In genomic region chr17:75868730-75869281, GRCh38 we compare ENCODE assay signal across 1 cellular context.
TF ChIP-seq lines count a peak whose summit lies in the region.
"Not testable (repeated sequence)": the region's sequence is repeated elsewhere in the genome, so short reads cannot be mapped to it uniquely, and the experiment has no call there.

No MANE protein-coding gene starts in this region.

TF ChIP-seq in HepG2, 621 proteins besides CTCF, POLR2A, EP300 and RAD21 (continues in another document):
- 0 out of 2 replicates have a peak, but pooled peaks have one; percentile 12 for TF ChIP-seq ZNF784 (CRISPR knock-in tag; IDR thresholded peaks at IDR 0.05; ENCODE audit: borderline replicate concordance)
- peak; percentile 82 for TF ChIP-seq ADNP (CRISPR knock-in tag; IDR thresholded peaks at IDR 0.05)
- TF ChIP-seq AHR (CRISPR knock-in tag; IDR thresholded peaks at IDR 0.05), result 0 out of 2 replicates have a peak, but pooled peaks have one; percentile 54
- TF ChIP-seq, protein P1, sequence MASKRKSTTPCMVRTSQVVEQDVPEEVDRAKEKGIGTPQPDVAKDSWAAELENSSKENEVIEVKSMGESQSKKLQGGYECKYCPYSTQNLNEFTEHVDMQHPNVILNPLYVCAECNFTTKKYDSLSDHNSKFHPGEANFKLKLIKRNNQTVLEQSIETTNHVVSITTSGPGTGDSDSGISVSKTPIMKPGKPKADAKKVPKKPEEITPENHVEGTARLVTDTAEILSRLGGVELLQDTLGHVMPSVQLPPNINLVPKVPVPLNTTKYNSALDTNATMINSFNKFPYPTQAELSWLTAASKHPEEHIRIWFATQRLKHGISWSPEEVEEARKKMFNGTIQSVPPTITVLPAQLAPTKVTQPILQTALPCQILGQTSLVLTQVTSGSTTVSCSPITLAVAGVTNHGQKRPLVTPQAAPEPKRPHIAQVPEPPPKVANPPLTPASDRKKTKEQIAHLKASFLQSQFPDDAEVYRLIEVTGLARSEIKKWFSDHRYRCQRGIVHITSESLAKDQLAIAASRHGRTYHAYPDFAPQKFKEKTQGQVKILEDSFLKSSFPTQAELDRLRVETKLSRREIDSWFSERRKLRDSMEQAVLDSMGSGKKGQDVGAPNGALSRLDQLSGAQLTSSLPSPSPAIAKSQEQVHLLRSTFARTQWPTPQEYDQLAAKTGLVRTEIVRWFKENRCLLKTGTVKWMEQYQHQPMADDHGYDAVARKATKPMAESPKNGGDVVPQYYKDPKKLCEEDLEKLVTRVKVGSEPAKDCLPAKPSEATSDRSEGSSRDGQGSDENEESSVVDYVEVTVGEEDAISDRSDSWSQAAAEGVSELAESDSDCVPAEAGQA (IDR thresholded peaks at IDR 0.05; ENCODE audit: low read depth), result 0 out of 2 replicates have a peak, but pooled peaks have one; percentile 9
- TF ChIP-seq, protein P1 (CRISPR knock-in tag; IDR thresholded peaks at IDR 0.05; ENCODE audit: borderline replicate concordance), result not testable (repeated sequence)
- TF ChIP-seq ZMYM3 (CRISPR knock-in tag; IDR thresholded peaks at IDR 0.05), result peak; percentile 58; the same call in 1 of the 2 replicates
- peak; percentile 22; the same call in 1 of the 2 replicates for TF ChIP-seq ZNF710 (CRISPR knock-in tag; IDR thresholded peaks at IDR 0.05; ENCODE audit: borderline replicate concordance)
- 0 out of 2 replicates have a peak, but pooled peaks have one; percentile 48 for TF ChIP-seq ZNF44 (CRISPR knock-in tag; IDR thresholded peaks at IDR 0.05)
- TF ChIP-seq, protein P2, sequence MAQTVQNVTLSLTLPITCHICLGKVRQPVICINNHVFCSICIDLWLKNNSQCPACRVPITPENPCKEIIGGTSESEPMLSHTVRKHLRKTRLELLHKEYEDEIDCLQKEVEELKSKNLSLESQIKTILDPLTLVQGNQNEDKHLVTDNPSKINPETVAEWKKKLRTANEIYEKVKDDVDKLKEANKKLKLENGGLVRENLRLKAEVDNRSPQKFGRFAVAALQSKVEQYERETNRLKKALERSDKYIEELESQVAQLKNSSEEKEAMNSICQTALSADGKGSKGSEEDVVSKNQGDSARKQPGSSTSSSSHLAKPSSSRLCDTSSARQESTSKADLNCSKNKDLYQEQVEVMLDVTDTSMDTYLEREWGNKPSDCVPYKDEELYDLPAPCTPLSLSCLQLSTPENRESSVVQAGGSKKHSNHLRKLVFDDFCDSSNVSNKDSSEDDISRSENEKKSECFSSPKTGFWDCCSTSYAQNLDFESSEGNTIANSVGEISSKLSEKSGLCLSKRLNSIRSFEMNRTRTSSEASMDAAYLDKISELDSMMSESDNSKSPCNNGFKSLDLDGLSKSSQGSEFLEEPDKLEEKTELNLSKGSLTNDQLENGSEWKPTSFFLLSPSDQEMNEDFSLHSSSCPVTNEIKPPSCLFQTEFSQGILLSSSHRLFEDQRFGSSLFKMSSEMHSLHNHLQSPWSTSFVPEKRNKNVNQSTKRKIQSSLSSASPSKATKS (CRISPR knock-in tag; IDR thresholded peaks at IDR 0.05), result 0 out of 2 replicates have a peak, but pooled peaks have one; percentile 40
- peak; percentile 20; the same call in 1 of the 2 replicates for TF ChIP-seq ETV6 (CRISPR knock-in tag; conservative IDR thresholded peaks at IDR 0.05)
- TF ChIP-seq, protein P3, sequence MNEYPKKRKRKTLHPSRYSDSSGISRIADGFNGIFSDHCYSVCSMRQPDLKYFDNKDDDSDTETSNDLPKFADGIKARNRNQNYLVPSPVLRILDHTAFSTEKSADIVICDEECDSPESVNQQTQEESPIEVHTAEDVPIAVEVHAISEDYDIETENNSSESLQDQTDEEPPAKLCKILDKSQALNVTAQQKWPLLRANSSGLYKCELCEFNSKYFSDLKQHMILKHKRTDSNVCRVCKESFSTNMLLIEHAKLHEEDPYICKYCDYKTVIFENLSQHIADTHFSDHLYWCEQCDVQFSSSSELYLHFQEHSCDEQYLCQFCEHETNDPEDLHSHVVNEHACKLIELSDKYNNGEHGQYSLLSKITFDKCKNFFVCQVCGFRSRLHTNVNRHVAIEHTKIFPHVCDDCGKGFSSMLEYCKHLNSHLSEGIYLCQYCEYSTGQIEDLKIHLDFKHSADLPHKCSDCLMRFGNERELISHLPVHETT (CRISPR knock-in tag; conservative IDR thresholded peaks at IDR 0.05), result peak; percentile 62; the same call in 1 of the 2 replicates
- TF ChIP-seq, protein P4, sequence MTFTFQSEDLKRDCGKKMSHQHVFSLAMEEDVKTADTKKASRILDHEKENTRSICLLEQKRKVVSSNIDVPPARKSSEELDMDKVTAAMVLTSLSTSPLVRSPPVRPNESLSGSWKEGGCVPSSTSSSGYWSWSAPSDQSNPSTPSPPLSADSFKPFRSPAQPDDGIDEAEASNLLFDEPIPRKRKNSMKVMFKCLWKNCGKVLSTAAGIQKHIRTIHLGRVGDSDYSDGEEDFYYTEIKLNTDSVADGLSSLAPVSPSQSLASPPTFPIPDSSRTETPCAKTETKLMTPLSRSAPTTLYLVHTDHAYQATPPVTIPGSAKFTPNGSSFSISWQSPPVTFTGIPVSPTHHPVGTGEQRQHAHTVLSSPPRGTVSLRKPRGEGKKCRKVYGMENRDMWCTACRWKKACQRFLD (CRISPR knock-in tag; IDR thresholded peaks at IDR 0.05; ENCODE audit: borderline replicate concordance), result 0 out of 2 replicates have a peak, but pooled peaks have one; percentile 1
- peak; percentile 22; the same call in 1 of the 2 replicates for TF ChIP-seq BRD4 (CRISPR knock-in tag; IDR thresholded peaks at IDR 0.05)
- peak; percentile 31; the same call in 1 of the 2 replicates for TF ChIP-seq ZNF33B (CRISPR knock-in tag; IDR thresholded peaks at IDR 0.05)
- peak; percentile 85; the same call in 1 of the 2 replicates for TF ChIP-seq ZMYM2 (CRISPR knock-in tag; IDR thresholded peaks at IDR 0.05)
- 0 out of 2 replicates have a peak, but pooled peaks have one; percentile 75 for TF ChIP-seq FOXO4 (CRISPR knock-in tag; conservative IDR thresholded peaks at IDR 0.05)
- TF ChIP-seq ZNF430 (CRISPR knock-in tag; IDR thresholded peaks at IDR 0.05), result peak; percentile 56; the same call in 1 of the 2 replicates
- peak; percentile 14; the same call in 1 of the 2 replicates for TF ChIP-seq KAT7 (CRISPR knock-in tag; IDR thresholded peaks at IDR 0.05; ENCODE audit: borderline replicate concordance)
- TF ChIP-seq REXO4 (CRISPR knock-in tag; IDR thresholded peaks at IDR 0.05; ENCODE audit: borderline replicate concordance), result 0 out of 2 replicates have a peak, but pooled peaks have one; percentile 58
- TF ChIP-seq ZNF414 (CRISPR knock-in tag; IDR thresholded peaks at IDR 0.05), result peak; percentile 48; the same call in 1 of the 2 replicates
- 0 out of 2 replicates have a peak, but pooled peaks have one; percentile 8 for TF ChIP-seq ZFP91 (CRISPR knock-in tag; IDR thresholded peaks at IDR 0.05; ENCODE audit: borderline replicate concordance)
- 0 out of 2 replicates have a peak, but pooled peaks have one; percentile 2 for TF ChIP-seq ZNF547 (CRISPR knock-in tag; IDR thresholded peaks at IDR 0.05)
